Comparison of ENCODE assay signal across 9 cellular contexts in genomic region chr17:38451840-38452529, GRCh38. TPM values are rescaled to one million over a fixed set of nuclear protein-coding genes. Genes with fewer than 3 reads are reported as not detected.
DNase-seq lines count a peak whose midpoint lies in the region; ATAC-seq and TF ChIP-seq lines count a peak whose summit lies in the region.
"Had no signal": no experiment of that assay in that cellular context is flagged by ENCODE, and none has a peak within 500 bp of the region (broad histone marks: within the 10 kb centered on the region; RNA-seq: fewer than 3 reads in every experiment).

No MANE protein-coding gene starts in this region.

- no peak for TF ChIP-seq POLR2A in GM18505 (IDR thresholded peaks at IDR 0.05; ENCODE audit: borderline replicate concordance, extremely low read depth, insufficient read depth, insufficient read length)

- in situ Hi-C loops in GM13977 (cut with MboI; ENCODE audit: low pct_unique_long_range_greater_than_20kb, low sequenced_read_pairs, unreplicated experiment), result no loop called here

- ATAC-seq in esophagus mucosa, result peak; percentile 7
- ATAC-seq in GM18505 (IDR thresholded peaks at IDR 0.05; ENCODE audit: unreplicated experiment), result no peak

- peaks cover 59% of the 10 kb centered on the region for H3K4me1 Mint-ChIP-seq in neural crest cell

- H3K27ac Mint-ChIP-seq in neural crest cell (ENCODE audit: unreplicated experiment), result peak overlapping the region; percentile 84

- H3K9me3 Mint-ChIP-seq in neural crest cell, result no peaks in the 10 kb centered on the region

- TF ChIP-seq CTCF in neural crest cell (conservative IDR thresholded peaks at IDR 0.05), result no peak
- TF ChIP-seq CTCF in GM13977 (IDR thresholded peaks at IDR 0.05; ENCODE audit: extremely low read depth, insufficient read depth, missing control alignments), result no peak

- peaks cover 33% of the 10 kb centered on the region for H3K27me3 Mint-ChIP-seq in neural crest cell (ENCODE audit: low read depth)

- peak overlapping the region; percentile 81 for H3K4me3 Mint-ChIP-seq in neural crest cell

- peak; percentile 92 for DNase-seq in AG20443 (ENCODE audit: low spot score)
- DNase-seq in neural crest cell (ENCODE audit: low read depth, low spot score), result no peak
- DNase-seq in NCI-H774 (lab: John Stamatoyannopoulos, UW), result no peak
- DNase-seq in GM13977 (ENCODE audit: low spot score), result no peak
- DNase-seq in GF-D8 (lab: John Stamatoyannopoulos, UW), result no peak
- DNase-seq: NCI-H1092 had no signal

- no peaks in the 10 kb centered on the region for H3K36me3 Mint-ChIP-seq in neural crest cell (ENCODE audit: low read depth)

TF ChIP-seq in PFSK-1, 5 proteins besides CTCF, POLR2A, EP300 and RAD21:
- TF ChIP-seq REST (IDR thresholded peaks at IDR 0.05; ENCODE audit: insufficient read depth in 1 of 2, low read depth in 2 of 2, low read length in 2 of 2) (no peak), FOXP2 (optimal IDR thresholded peaks at IDR 0.05; ENCODE audit: borderline replicate concordance, extremely low read depth, extremely low read length, insufficient read depth) (peak; percentile 60), TAF1 (IDR thresholded peaks at IDR 0.05; ENCODE audit: borderline replicate concordance, insufficient read depth, low read length) (no peak), POLR2AphosphoS5 (IDR thresholded peaks at IDR 0.05; ENCODE audit: low read depth, low read length) (no peak)

RNA-seq across cellular contexts. Expression of gene ARHGAP23, which starts 23.7 kb away (rescaled TPM):
- 1.5 TPM for polyA plus RNA-seq in PFSK-1 (2012; ENCODE audit: insufficient read length, low read depth)
- total RNA-seq in esophagus mucosa (148 TPM), neural crest cell (25.7 and 30.0 TPM in 2 replicates)
